9 cellular contexts compared by ENCODE assay signal in genomic region chr3:38843898-38844297, GRCh38. TPM values are rescaled to one million over a fixed set of nuclear protein-coding genes. Genes with fewer than 3 reads are reported as not detected.
DNase-seq lines count a peak whose midpoint lies in the region; ATAC-seq, FAIRE-seq and TF ChIP-seq lines count a peak whose summit lies in the region.
"Had no signal": no experiment of that assay in that cellular context is flagged by ENCODE, and none has a peak within 500 bp of the region (broad histone marks: within the 10 kb centered on the region; RNA-seq: fewer than 3 reads in every experiment).

No MANE protein-coding gene starts in this region.

- no peak overlapping the region for H3K27ac Mint-ChIP-seq in osteocyte (ENCODE audit: unreplicated experiment)

- H3K14ac ChIP-seq in H1 (ENCODE audit: insufficient read length) = no peak overlapping the region

- no peaks in the 10 kb centered on the region for H3K79me1 ChIP-seq in H1 (ENCODE audit: low read depth, low read length)

- H3K4me3 Mint-ChIP-seq in osteocyte (ENCODE audit: unreplicated experiment) = no peak overlapping the region

- no peak overlapping the region for H2BK15ac ChIP-seq in H1 (ENCODE audit: low read length)

- no peak overlapping the region for H3K56ac ChIP-seq in H1 (replicated peaks; ENCODE audit: insufficient read length, low read depth, low read length)

- H3K4me1 ChIP-seq in H1 (replicated peaks in 1 of 4; ENCODE audit: control insufficient read depth in 3 of 4, insufficient read depth in 4 of 4, low read length in 3 of 4) (no peaks in the 10 kb centered on the region), stomach (no peaks in the 10 kb centered on the region)

- TF ChIP-seq POLR2A in H1 (IDR thresholded peaks at IDR 0.05; ENCODE audit: control extremely low read depth in 1 of 2, low read depth in 2 of 2, low read length in 2 of 2) = no peak
- no peak for TF ChIP-seq POLR2A in stomach (IDR thresholded peaks at IDR 0.05)

- H4K5ac ChIP-seq in H1 (ENCODE audit: insufficient read length, low read depth, low read length) = no peak overlapping the region

- CTCF ChIA-PET in H1 (lab: Charles Lee; ENCODE audit: partially characterized antibody) = interaction anchor here (0.6 to 5.5 kb wide), 45 partner anchors 9 to 323 kb away, joined by 3 to 56 read pairs (median 3); no protein-coding TSS in a partner anchor

- no peaks in the 10 kb centered on the region for H3K79me2 ChIP-seq in H1 (ENCODE audit: control insufficient read depth in 1 of 2, insufficient read depth in 2 of 2, low read length in 2 of 2)

- no peak overlapping the region for H3K27ac ChIP-seq in H1 (ENCODE audit: low read depth, low read length)
- H3K27ac ChIP-seq in stomach = no peak overlapping the region

- H3K4me2 ChIP-seq in H1 (ENCODE audit: insufficient read depth in 1 of 2, low read depth in 2 of 2, low read length in 2 of 2) = no peak overlapping the region

- no peaks in the 10 kb centered on the region for H3K36me3 ChIP-seq in H1 (ENCODE audit: control insufficient read depth in 2 of 4, insufficient read depth in 4 of 4, low read length in 3 of 4)
- no peaks in the 10 kb centered on the region for H3K36me3 ChIP-seq in stomach

- H3K27me3 Mint-ChIP-seq in osteocyte (ENCODE audit: unreplicated experiment) = peaks cover 46% of the 10 kb centered on the region

- H4K20me1 ChIP-seq in H1 (replicated peaks in 1 of 2; ENCODE audit: control insufficient read depth in 1 of 2, insufficient read depth in 2 of 2, low read length in 2 of 2) = no peaks in the 10 kb centered on the region

- H2BK20ac ChIP-seq in H1 (ENCODE audit: low read length) = no peak overlapping the region

- no peaks in the 10 kb centered on the region for H3K4me1 Mint-ChIP-seq in osteocyte (ENCODE audit: unreplicated experiment)

- no peak for FAIRE-seq in H1 (lab: Jason Lieb, UNC)
- FAIRE-seq: A204.1 had no signal

- intact Hi-C loops in stomach (cut with DNase I; ENCODE audit: low total_unique reads) = no loop called here

- no peaks in the 10 kb centered on the region; the same call in 1 of the 2 replicates for H3K23me2 ChIP-seq in H1 (ENCODE audit: low read depth, low read length)

- TF ChIP-seq RAD21 in H1 (IDR thresholded peaks at IDR 0.05 in 1 of 2, conservative IDR thresholded peaks at IDR 0.05 in 1 of 2; ENCODE audit: low read depth in 2 of 2, low read length in 2 of 2) = peak; percentile 75 to 82

- no peaks in the 10 kb centered on the region; a peak in 1 of 7 replicates for H3K27me3 ChIP-seq in H1 (replicated peaks in 1 of 4; ENCODE audit: control insufficient read depth in 3 of 4, extremely low read depth in 1 of 4, insufficient read depth in 3 of 4, low read length in 3 of 4)
- H3K27me3 ChIP-seq in stomach = peaks cover 0 to 23% (median 3%) of the 10 kb centered on the region in 3 donors

- no peak overlapping the region for H3K4ac ChIP-seq in H1 (replicated peaks; ENCODE audit: insufficient read length, low read depth, low read length)

- H3K23ac ChIP-seq in H1 (ENCODE audit: insufficient read length) = no peak overlapping the region

- no peak overlapping the region for H2BK120ac ChIP-seq in H1 (replicated peaks; ENCODE audit: low read depth, low read length)

- no peak overlapping the region for H2BK5ac ChIP-seq in H1 (ENCODE audit: low read depth, low read length)

- no peak overlapping the region for H3K9ac ChIP-seq in H1 (replicated peaks in 1 of 4; ENCODE audit: extremely low read depth in 1 of 4, low read depth in 3 of 4, low read length in 3 of 4)

- H3K18ac ChIP-seq in H1 (ENCODE audit: extremely low read depth, low read length) = no peak overlapping the region

- no peaks in the 10 kb centered on the region for H3K36me3 Mint-ChIP-seq in osteocyte (ENCODE audit: unreplicated experiment)

- H3K4me3 ChIP-seq in H1 (ENCODE audit: extremely low read depth in 1 of 4, insufficient read depth in 2 of 4, low read depth in 3 of 4, low read length in 4 of 4) (no peak overlapping the region), stomach (no peak overlapping the region)

- no peak overlapping the region for H2AK5ac ChIP-seq in H1 (ENCODE audit: low read depth, low read length)

- H3K9me3 Mint-ChIP-seq in osteocyte (ENCODE audit: unreplicated experiment) = no peaks in the 10 kb centered on the region

- no peak overlapping the region for H2AFZ ChIP-seq in H1 (ENCODE audit: low read length)

- H4K8ac ChIP-seq in H1 (ENCODE audit: extremely low read depth, insufficient read depth, low read length) = no peak overlapping the region

- H3K9me3 ChIP-seq in H1 (ENCODE audit: insufficient read depth in 2 of 2, low read depth in 1 of 2, low read length in 1 of 2) (no peaks in the 10 kb centered on the region), stomach (no peaks in the 10 kb centered on the region)

- peak in 2 of 3 experiments; percentile 48 to 51; a peak in 2 of 4 replicates for TF ChIP-seq CTCF in H1 (IDR thresholded peaks at IDR 0.05; ENCODE audit: control extremely low read depth in 1 of 3, insufficient read depth in 1 of 3, low read depth in 1 of 3, low read length in 3 of 3)
- peak; percentile 66 for TF ChIP-seq CTCF in osteocyte (IDR thresholded peaks at IDR 0.05)
- TF ChIP-seq CTCF in stomach (IDR thresholded peaks at IDR 0.05) = no peak

- DNase-seq in DMS 273 (lab: John Stamatoyannopoulos, UW; ENCODE audit: unreplicated experiment) = peak; percentile 47
- no peak for DNase-seq in DMS 273 treated with DMSO at 0.1 percent for 48 hours (lab: John Stamatoyannopoulos, UW)
- peak; percentile 61 for DNase-seq in NCI-H2227 (lab: John Stamatoyannopoulos, UW; ENCODE audit: unreplicated experiment)
- no peak for DNase-seq in H1 (ENCODE audit: low read depth in 1 of 2, low spot score in 2 of 2)
- no peak for DNase-seq in osteocyte (ENCODE audit: extremely low spot score, unreplicated experiment)
- no peak for DNase-seq in stomach
- DNase-seq in mesenteric fat pad (ENCODE audit: low spot score) = no peak

- H4K91ac ChIP-seq in H1 (replicated peaks; ENCODE audit: insufficient read length, low read length) = no peak overlapping the region

- 62% methylated on average over 2 of the region's 2 CpGs; no CpG with 5 or more reads in 1 of the 2 experiments for WGBS in H1 (ENCODE audit: extremely low coverage in 1 of 2, insufficient coverage in 1 of 2, insufficient read length in 1 of 2, insufficient replicate concordance in 2 of 2, low coverage in 1 of 2, low lambda C conversion rate in 2 of 2, missing lambda C conversion rate in 1 of 2), 2 experiments
- WGBS in stomach, 5 donors = 52 to 62% (median 59%) methylated on average over 2 of the region's 2 CpGs

- no peak for ATAC-seq in HG02623 (IDR thresholded peaks at IDR 0.05; ENCODE audit: unreplicated experiment)

- no peak for TF ChIP-seq EP300 in H1 (IDR thresholded peaks at IDR 0.05; ENCODE audit: borderline replicate concordance in 1 of 2, low read depth in 2 of 2, low read length in 2 of 2)
- no peak for TF ChIP-seq EP300 in stomach (IDR thresholded peaks at IDR 0.05)

- no peak overlapping the region for H2BK12ac ChIP-seq in H1 (ENCODE audit: low read depth, low read length)

- POLR2A ChIA-PET in H1 (lab: Charles Lee; ENCODE audit: partially characterized antibody) = no interaction called here

TF ChIP-seq in H1, 55 proteins besides CTCF, POLR2A, EP300 and RAD21 (continues in another document):
- TF ChIP-seq KDM5A (IDR thresholded peaks at IDR 0.05; ENCODE audit: low read length) (no peak), MAFK (IDR thresholded peaks at IDR 0.05; ENCODE audit: low read depth, low read length) (no peak), SRF (IDR thresholded peaks at IDR 0.05; ENCODE audit: low read depth, low read length) (no peak), CREB1 (IDR thresholded peaks at IDR 0.05) (no peak), TBP (IDR thresholded peaks at IDR 0.05; ENCODE audit: low read depth, low read length) (no peak), E2F6 (IDR thresholded peaks at IDR 0.05) (no peak), MAX (IDR thresholded peaks at IDR 0.05) (no peak), BACH1 (IDR thresholded peaks at IDR 0.05; ENCODE audit: low read length) (no peak), ZNF274 (IDR thresholded peaks at IDR 0.05; ENCODE audit: borderline replicate concordance, extremely low read depth, low read length) (no peak), EZH2 (IDR thresholded peaks at IDR 0.05; ENCODE audit: low read depth, low read length, severe bottlenecking) (no peak), NRF1 (IDR thresholded peaks at IDR 0.05; ENCODE audit: low read depth, low read length) (no peak), EGR1 (IDR thresholded peaks at IDR 0.05; ENCODE audit: borderline replicate concordance, low read depth, low read length) (no peak), TEAD4 (IDR thresholded peaks at IDR 0.05; ENCODE audit: low read depth, low read length) (no peak), KDM1A (IDR thresholded peaks at IDR 0.05; ENCODE audit: borderline replicate concordance, low read length) (no peak), SIN3A (conservative IDR thresholded peaks at IDR 0.05 in 1 of 2, IDR thresholded peaks at IDR 0.05 in 1 of 2; ENCODE audit: low read depth in 1 of 2, low read length in 2 of 2) (no peak), HDAC6 (IDR thresholded peaks at IDR 0.05; ENCODE audit: low read depth, low read length) (no peak), FOSL1 (IDR thresholded peaks at IDR 0.05; ENCODE audit: insufficient read depth, low read depth, low read length) (no peak), BRCA1 (IDR thresholded peaks at IDR 0.05; ENCODE audit: low read depth, low read length) (no peak), CBX5 (IDR thresholded peaks at IDR 0.05; ENCODE audit: low read depth, low read length) (no peak)

RNA-seq across cellular contexts. Expression of gene SCN10A, which starts 27.9 kb away (rescaled TPM):
- not detected in 2 replicates for total RNA-seq in H1 (2021; fragmentation: NEBNext Ultra II Directional; extraction: Animal tissue kit (Norgen Biotek cat#: 25700))
- polyA plus RNA-seq in H1 (2011; rRNA removed) (not detected in 2 replicates), stomach (not detected)
- polyA plus RNA-seq in H1 (2011; cell fraction: cytosol; rRNA removed) = not detected
- not detected for polyA plus RNA-seq in H1 (2011; cell fraction: nucleus; rRNA removed)
- polyA plus RNA-seq in H1 (2012, experiment 1 of 2) = not detected in 4 replicates
- polyA plus RNA-seq in H1 (2012, experiment 2 of 2) = not detected
- polyA plus RNA-seq in H1 (2013, experiment 1 of 2) = not detected
- not detected for polyA plus RNA-seq in H1 (2013, experiment 2 of 2)
- not detected in 2 replicates for polyA minus RNA-seq in H1 (2011; rRNA and poly(A)+ RNA removed)
- not detected for polyA minus RNA-seq in H1 (2011; cell fraction: cytosol; rRNA and poly(A)+ RNA removed)
- not detected for polyA minus RNA-seq in H1 (2011; cell fraction: nucleus; rRNA and poly(A)+ RNA removed)
- total RNA-seq in osteocyte (not detected in 2 replicates), stomach (not detected), mesenteric fat pad (not detected)

Comparison
In these comparisons a context has a peak if more than half of its experiments do, and no peak if none do; other contexts are left out.
1. DNase-seq: peak in DMS 273 (single experiment) and NCI-H2227 (single experiment); none in DMS 273 treated with DMSO at 0.1 percent for 48 hours (single experiment), H1 (0 of 2), osteocyte (single experiment), stomach (single experiment) and mesenteric fat pad (single experiment).
2. CTCF ChIP-seq: peak in H1 (2 of 3) and osteocyte (single experiment); none in stomach (0 of 7).